10 cellular contexts compared by ENCODE assay signal in genomic region chr16:681746-682427, GRCh38. TPM values are rescaled to one million over a fixed set of nuclear protein-coding genes. Genes with fewer than 3 reads are reported as not detected.
A peak's percentile ranks its signal among the peaks of the same experiment; 100 is the strongest.
DNase-seq lines count a peak whose midpoint lies in the region; ATAC-seq and TF ChIP-seq lines count a peak whose summit lies in the region.
"Had no signal": no experiment of that assay in that cellular context is flagged by ENCODE, and none has a peak within 500 bp of the region (broad histone marks: within the 10 kb centered on the region; RNA-seq: fewer than 3 reads in every experiment).

No MANE protein-coding gene starts in this region.

- no peaks in the 10 kb centered on the region for H3K36me3 ChIP-seq in SU-DHL-6 (ENCODE audit: low read length)

- H3K4me1 Mint-ChIP-seq in activated CD4-positive, alpha-beta T cell treated with anti-CD3 and anti-CD28 coated beads, Interleukin-2, amount 10 ng/mL, durations not matched to agents 7 days and 5 days: peaks cover 39% of the 10 kb centered on the region
- peaks cover 56% of the 10 kb centered on the region for H3K4me1 Mint-ChIP-seq in stimulated activated memory B cell treated with anti-CD40 and anti-IgM and Interleukin-4, amounts not matched to agents 10 μg/mL and 1 μg/mL and 100 μg/mL, for 72 hours

- peak overlapping the region; percentile 75; the same call in 1 of the 2 replicates for H3K9ac ChIP-seq in SU-DHL-6 (ENCODE audit: low read length)

- H3K27me3 ChIP-seq in SU-DHL-6 (ENCODE audit: low read length): no peaks in the 10 kb centered on the region
- H3K27me3 ChIP-seq: cardiac muscle cell had no signal

- H3K4me3 Mint-ChIP-seq in activated CD4-positive, alpha-beta T cell treated with anti-CD3 and anti-CD28 coated beads, Interleukin-2, amount 10 ng/mL, durations not matched to agents 7 days and 5 days: peak overlapping the region; percentile 72
- peak overlapping the region; percentile 84 for H3K4me3 Mint-ChIP-seq in stimulated activated memory B cell treated with anti-CD40 and anti-IgM and Interleukin-4, amounts not matched to agents 10 μg/mL and 1 μg/mL and 100 μg/mL, for 72 hours

- POLR2A ChIA-PET in activated CD4-positive, alpha-beta T cell treated with anti-CD3 and anti-CD28 coated beads, Interleukin-2, amount 10 ng/mL, durations not matched to agents 7 days and 5 days (lab: Charles Lee): no interaction called here

- no peak for ATAC-seq in stimulated activated memory B cell treated with anti-CD40 and anti-IgM and Interleukin-4, amounts not matched to agents 10 μg/mL and 1 μg/mL and 100 μg/mL, for 72 hours

- no peaks in the 10 kb centered on the region for H4K20me1 ChIP-seq in SU-DHL-6 (ENCODE audit: low read depth, low read length)

- H3K9me2 ChIP-seq in SU-DHL-6 (replicated peaks; ENCODE audit: insufficient read depth, low read length): no peaks in the 10 kb centered on the region

- H3F3A ChIP-seq in SU-DHL-6 (ENCODE audit: insufficient read depth): peaks cover 9% of the 10 kb centered on the region; the same call in 1 of the 2 replicates

- CTCF ChIA-PET in activated CD4-positive, alpha-beta T cell treated with anti-CD3 and anti-CD28 coated beads, Interleukin-2, amount 10 ng/mL, durations not matched to agents 7 days and 5 days (lab: Charles Lee): interaction anchor here (1.1 to 2.4 kb wide), 2 partner anchors 8 to 14 kb away, joined by 4 to 9 read pairs; partner anchors contain the start of genes RHOT2 and WDR24

- H3K4me2 ChIP-seq in SU-DHL-6 (ENCODE audit: low read depth, low read length, poor library complexity, severe bottlenecking): peak overlapping the region; percentile 57

- peak overlapping the region; percentile 48 for H3K27ac Mint-ChIP-seq in activated CD4-positive, alpha-beta T cell treated with anti-CD3 and anti-CD28 coated beads, Interleukin-2, amount 10 ng/mL, durations not matched to agents 7 days and 5 days
- H3K27ac Mint-ChIP-seq in stimulated activated memory B cell treated with anti-CD40 and anti-IgM and Interleukin-4, amounts not matched to agents 10 μg/mL and 1 μg/mL and 100 μg/mL, for 72 hours: no peak overlapping the region

- no peak overlapping the region for H3K27ac ChIP-seq in SU-DHL-6 (ENCODE audit: low read depth, low read length)

- peaks cover 23% of the 10 kb centered on the region; the same call in 1 of the 2 replicates for H3K79me2 ChIP-seq in SU-DHL-6 (ENCODE audit: insufficient read depth, low read length)

- no peaks in the 10 kb centered on the region for H3K27me3 Mint-ChIP-seq in activated CD4-positive, alpha-beta T cell treated with anti-CD3 and anti-CD28 coated beads, Interleukin-2, amount 10 ng/mL, durations not matched to agents 7 days and 5 days
- H3K27me3 Mint-ChIP-seq in stimulated activated memory B cell treated with anti-CD40 and anti-IgM and Interleukin-4, amounts not matched to agents 10 μg/mL and 1 μg/mL and 100 μg/mL, for 72 hours: no peaks in the 10 kb centered on the region

- TF ChIP-seq CTCF in SU-DHL-6 (IDR thresholded peaks at IDR 0.05; ENCODE audit: insufficient read depth, low read length, poor library complexity, severe bottlenecking): no peak
- no peak for TF ChIP-seq CTCF in fibroblast of mammary gland (conservative IDR thresholded peaks at IDR 0.05; ENCODE audit: control insufficient read depth, insufficient read depth, low read depth, low read length)

- peaks cover 18% of the 10 kb centered on the region for H3K36me3 Mint-ChIP-seq in activated CD4-positive, alpha-beta T cell treated with anti-CD3 and anti-CD28 coated beads, Interleukin-2, amount 10 ng/mL, durations not matched to agents 7 days and 5 days (ENCODE audit: low read depth)
- H3K36me3 Mint-ChIP-seq in stimulated activated memory B cell treated with anti-CD40 and anti-IgM and Interleukin-4, amounts not matched to agents 10 μg/mL and 1 μg/mL and 100 μg/mL, for 72 hours: peaks cover 25% of the 10 kb centered on the region

- H2AFZ ChIP-seq in SU-DHL-6 (ENCODE audit: low read depth, low read length, severe bottlenecking): no peak overlapping the region

- DNase-seq in activated CD4-positive, alpha-beta T cell treated with anti-CD3 and anti-CD28 coated beads, Interleukin-2, amount 10 ng/mL, durations not matched to agents 7 days and 5 days: no peak
- DNase-seq in activated CD4-positive, alpha-beta T cell treated with anti-CD3 and anti-CD28 coated beads for 1 hour: no peak
- DNase-seq in fibroblast of mammary gland (ENCODE audit: low read depth): peak; percentile 66
- DNase-seq in activated effector memory CD4-positive, alpha-beta T cell treated with anti-CD3 and anti-CD28 coated beads, Interleukin-2, amount 50 U/mL, for 16 hours: no peak
- no peak for DNase-seq in NCI-H2107 treated with DMSO at 0.1 percent for 48 hours (lab: John Stamatoyannopoulos, UW; ENCODE audit: unreplicated experiment)
- no peak for DNase-seq in DMS79 treated with DMSO at 0.1 percent for 48 hours (lab: John Stamatoyannopoulos, UW)
- DNase-seq: NCI-H526 treated with DMSO at 0.1 percent for 48 hours had no signal

- no peaks in the 10 kb centered on the region for H3K9me3 ChIP-seq in SU-DHL-6 (ENCODE audit: insufficient read depth, low read length)

- H3K9me3 Mint-ChIP-seq in activated CD4-positive, alpha-beta T cell treated with anti-CD3 and anti-CD28 coated beads, Interleukin-2, amount 10 ng/mL, durations not matched to agents 7 days and 5 days: no peaks in the 10 kb centered on the region
- H3K9me3 Mint-ChIP-seq in stimulated activated memory B cell treated with anti-CD40 and anti-IgM and Interleukin-4, amounts not matched to agents 10 μg/mL and 1 μg/mL and 100 μg/mL, for 72 hours: no peaks in the 10 kb centered on the region

- H3K4me3 ChIP-seq in SU-DHL-6 (ENCODE audit: insufficient read depth, low read length, poor library complexity, severe bottlenecking): peak overlapping the region; percentile 62
- peak overlapping the region; percentile 77 for H3K4me3 ChIP-seq in fibroblast of mammary gland (ENCODE audit: control insufficient read depth, low read depth, low read length)

RNA-seq across cellular contexts. Expression of gene STUB1, which starts 1.7 kb away (rescaled TPM):
- 10 to 100 TPM; 68.7 to 69.7 TPM for total RNA-seq in activated CD4-positive, alpha-beta T cell treated with anti-CD3 and anti-CD28 coated beads, Interleukin-2, amount 10 ng/mL, durations not matched to agents 7 days and 5 days

RNA-seq across cellular contexts. Expression of gene JMJD8, which starts 2.2 kb away (rescaled TPM):
- 10 to 100 TPM; 33.8 to 34.3 TPM for total RNA-seq in activated CD4-positive, alpha-beta T cell treated with anti-CD3 and anti-CD28 coated beads, Interleukin-2, amount 10 ng/mL, durations not matched to agents 7 days and 5 days

RNA-seq across cellular contexts. Expression of gene RHBDL1, which starts 6.4 kb away (rescaled TPM):
- total RNA-seq in activated CD4-positive, alpha-beta T cell treated with anti-CD3 and anti-CD28 coated beads, Interleukin-2, amount 10 ng/mL, durations not matched to agents 7 days and 5 days: 1 to 10 TPM; 1.5 to 1.7 TPM

RNA-seq across cellular contexts. Expression of gene WDR24, which starts 8.3 kb away (rescaled TPM):
- total RNA-seq in activated CD4-positive, alpha-beta T cell treated with anti-CD3 and anti-CD28 coated beads, Interleukin-2, amount 10 ng/mL, durations not matched to agents 7 days and 5 days: 10 to 100 TPM; 19.3 to 20.0 TPM

RNA-seq across cellular contexts. Expression of gene RHOT2, which starts 14.0 kb away (rescaled TPM):
- 100 to 1,000 TPM; 128 to 150 TPM for total RNA-seq in activated CD4-positive, alpha-beta T cell treated with anti-CD3 and anti-CD28 coated beads, Interleukin-2, amount 10 ng/mL, durations not matched to agents 7 days and 5 days
